32 cellular contexts compared by ENCODE assay signal in the genomic region with DNA sequence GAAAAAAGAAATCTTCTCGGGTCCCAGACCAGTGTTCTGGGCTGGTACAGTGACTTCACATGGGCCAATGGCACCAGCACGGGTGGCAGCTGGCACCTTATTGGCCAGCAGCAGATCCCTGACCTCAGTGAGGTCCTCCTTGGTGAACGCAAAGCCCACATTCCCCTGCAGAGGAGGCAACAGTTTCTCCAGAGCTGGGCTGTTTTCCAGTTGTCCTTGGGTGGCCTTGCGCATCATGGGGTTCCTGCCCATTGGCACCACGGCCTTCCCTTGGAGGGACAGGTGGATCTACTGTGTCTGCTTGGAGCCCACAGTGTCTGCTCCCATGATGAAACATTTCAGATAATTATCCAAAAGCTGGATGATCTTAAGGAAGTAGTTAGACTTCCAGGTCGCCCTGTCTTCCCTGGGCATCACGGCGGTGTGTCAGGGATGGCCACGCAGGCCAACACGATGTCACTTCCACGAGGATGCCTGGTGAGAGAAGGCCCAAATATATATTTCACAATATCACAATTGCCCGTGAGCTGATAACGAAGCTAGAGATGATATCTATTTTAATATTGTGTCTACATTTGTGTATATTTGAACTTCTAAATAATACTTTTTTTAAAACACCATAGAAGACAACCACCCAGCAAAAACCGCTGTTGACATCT.
"Had no signal": no experiment of that assay in that cellular context is flagged by ENCODE, and none has a peak within 500 bp of the region (broad histone marks: within the 10 kb centered on the region; RNA-seq: fewer than 3 reads in every experiment).

No MANE protein-coding gene starts in this region.

- H3K4me1 Mint-ChIP-seq: activated CD4-positive, alpha-beta T cell treated with anti-CD3 and anti-CD28 coated beads, Interleukin-2, amount 10 ng/mL, durations not matched to agents 24 days and 14 days; activated naive CD8-positive, alpha-beta T cell treated with anti-CD3 and anti-CD28 coated beads for 36 hours; activated naive CD8-positive, alpha-beta T cell treated with anti-CD3 and anti-CD28 coated beads, Interleukin-2, amount 50 U/mL, for 24 hours had no signal

- H3K9me3 Mint-ChIP-seq: activated CD4-positive, alpha-beta memory T cell treated with anti-CD3 and anti-CD28 coated beads for 36 hours; activated CD4-positive, alpha-beta T cell treated with anti-CD3 and anti-CD28 coated beads, Interleukin-2, amount 10 ng/mL, durations not matched to agents 24 days and 14 days; activated naive CD4-positive, alpha-beta T cell treated with anti-CD3 and anti-CD28 coated beads for 36 hours; activated naive CD4-positive, alpha-beta T cell treated with anti-CD3 and anti-CD28 coated beads, Interleukin-2, amount 50 U/mL, for 24 hours; activated naive CD8-positive, alpha-beta T cell treated with anti-CD3 and anti-CD28 coated beads for 36 hours; activated naive CD8-positive, alpha-beta T cell treated with anti-CD3 and anti-CD28 coated beads, Interleukin-2, amount 50 U/mL, for 24 hours; activated T-helper 1 cell treated with anti-CD3 and anti-CD28 coated beads, Interleukin-12 subunit alpha, Interleukin-12 subunit beta, Interleukin-2, Interleukin-4 antibody, amounts not matched to agents 30 ng/mL and 10 ng/mL and 1 ng/mL, durations not matched to agents 14 hours and 24 hours and 36 hours; activated T-helper 2 cell treated with anti-CD3 and anti-CD28 coated beads, Interferon-gamma antibody, Interleukin-2, Interleukin-4, amounts not matched to agents 10 μg/mL and 5 μg/mL and 100 μg/mL, durations not matched to agents 14 hours and 24 hours and 36 hours; effector memory CD8-positive, alpha-beta T cell had no signal

- FAIRE-seq: colon had no signal

- H3K27me3 Mint-ChIP-seq: activated CD4-positive, alpha-beta memory T cell treated with anti-CD3 and anti-CD28 coated beads for 36 hours; activated CD4-positive, alpha-beta T cell treated with anti-CD3 and anti-CD28 coated beads for 36 hours; activated CD8-positive, alpha-beta memory T cell treated with anti-CD3 and anti-CD28 coated beads, Interleukin-2, amount 10 ng/mL, durations not matched to agents 7 days and 5 days; activated naive CD4-positive, alpha-beta T cell treated with anti-CD3 and anti-CD28 coated beads, Interleukin-2, amount 50 U/mL, for 24 hours; activated naive CD8-positive, alpha-beta T cell treated with anti-CD3 and anti-CD28 coated beads for 36 hours; activated naive CD8-positive, alpha-beta T cell treated with anti-CD3 and anti-CD28 coated beads, Interleukin-2, amount 50 U/mL, for 24 hours; effector memory CD8-positive, alpha-beta T cell had no signal

- H3K27ac ChIP-seq: adrenal gland, body of pancreas, foreskin keratinocyte had no signal

- H3K36me3 Mint-ChIP-seq: activated CD4-positive, alpha-beta memory T cell treated with anti-CD3 and anti-CD28 coated beads for 36 hours; activated CD8-positive, alpha-beta memory T cell treated with anti-CD3 and anti-CD28 coated beads, Interleukin-2, amount 10 ng/mL, durations not matched to agents 7 days and 5 days; activated naive CD4-positive, alpha-beta T cell treated with anti-CD3 and anti-CD28 coated beads, Interleukin-2, amount 50 U/mL, for 24 hours; activated naive CD8-positive, alpha-beta T cell treated with anti-CD3 and anti-CD28 coated beads for 36 hours had no signal

- H3K27ac Mint-ChIP-seq: activated CD4-positive, alpha-beta memory T cell treated with anti-CD3 and anti-CD28 coated beads for 36 hours; activated CD4-positive, alpha-beta T cell treated with anti-CD3 and anti-CD28 coated beads for 36 hours; activated CD4-positive, alpha-beta T cell treated with anti-CD3 and anti-CD28 coated beads, Interleukin-2, amount 10 ng/mL, durations not matched to agents 24 days and 14 days; activated CD8-positive, alpha-beta memory T cell treated with anti-CD3 and anti-CD28 coated beads, Interleukin-2, amount 10 ng/mL, durations not matched to agents 7 days and 5 days; activated CD8-positive, alpha-beta T cell treated with anti-CD3 and anti-CD28 coated beads, Interleukin-2, amount 10 ng/mL, durations not matched to agents 7 days and 5 days; activated naive CD4-positive, alpha-beta T cell treated with anti-CD3 and anti-CD28 coated beads for 36 hours; activated naive CD4-positive, alpha-beta T cell treated with anti-CD3 and anti-CD28 coated beads, Interleukin-2, amount 50 U/mL, for 24 hours; activated naive CD8-positive, alpha-beta T cell treated with anti-CD3 and anti-CD28 coated beads for 36 hours; activated naive CD8-positive, alpha-beta T cell treated with anti-CD3 and anti-CD28 coated beads, Interleukin-2, amount 50 U/mL, for 24 hours; activated T-helper 1 cell treated with anti-CD3 and anti-CD28 coated beads, Interleukin-12 subunit alpha, Interleukin-12 subunit beta, Interleukin-2, Interleukin-4 antibody, amounts not matched to agents 30 ng/mL and 10 ng/mL and 1 ng/mL, durations not matched to agents 14 hours and 24 hours and 36 hours; activated T-helper 2 cell treated with anti-CD3 and anti-CD28 coated beads, Interferon-gamma antibody, Interleukin-2, Interleukin-4, amounts not matched to agents 10 μg/mL and 5 μg/mL and 100 μg/mL, durations not matched to agents 14 hours and 24 hours and 36 hours; effector memory CD8-positive, alpha-beta T cell had no signal

- ATAC-seq: activated CD4-positive, alpha-beta T cell treated with anti-CD3 and anti-CD28 coated beads for 36 hours; activated CD8-positive, alpha-beta memory T cell treated with anti-CD3 and anti-CD28 coated beads, Interleukin-2, amount 10 ng/mL, durations not matched to agents 7 days and 5 days; activated CD8-positive, alpha-beta T cell treated with anti-CD3 and anti-CD28 coated beads, Interleukin-2, amount 10 ng/mL, durations not matched to agents 7 days and 5 days; activated naive CD8-positive, alpha-beta T cell treated with anti-CD3 and anti-CD28 coated beads, Interleukin-2, amount 50 U/mL, for 24 hours; body of pancreas; effector memory CD8-positive, alpha-beta T cell; foreskin keratinocyte; gastroesophageal sphincter had no signal

- H3K9me3 ChIP-seq: adrenal gland, body of pancreas, esophagus muscularis mucosa, gastroesophageal sphincter had no signal

- H3K36me3 ChIP-seq: adrenal gland, esophagus muscularis mucosa, gastroesophageal sphincter had no signal

- H3K27me3 ChIP-seq: adrenal gland, body of pancreas, esophagus muscularis mucosa, foreskin keratinocyte, gastroesophageal sphincter had no signal

- DNase-seq: activated CD4-positive, alpha-beta memory T cell treated with anti-CD3 and anti-CD28 coated beads for 36 hours; activated CD4-positive, alpha-beta T cell treated with anti-CD3 and anti-CD28 coated beads for 36 hours; activated CD4-positive, alpha-beta T cell treated with anti-CD3 and anti-CD28 coated beads, Interleukin-2, amount 10 ng/mL, durations not matched to agents 24 days and 14 days; activated CD4-positive, CD25-positive, alpha-beta regulatory T cell; activated CD4-positive, CD25-positive, alpha-beta regulatory T cell treated with anti-CD3 and anti-CD28 coated beads, Interleukin-2, amount 50 U/mL, for 72 hours; activated CD8-positive, alpha-beta memory T cell treated with anti-CD3 and anti-CD28 coated beads, Interleukin-2, amount 10 ng/mL, durations not matched to agents 7 days and 5 days; activated CD8-positive, alpha-beta memory T cell treated with anti-CD3 and anti-CD28 coated beads, Interleukin-2, amount 50 U/mL, for 4 hours; activated CD8-positive, alpha-beta T cell treated with anti-CD3 and anti-CD28 coated beads, Interleukin-2, amount 10 ng/mL, durations not matched to agents 7 days and 5 days; activated effector memory CD4-positive, alpha-beta T cell treated with anti-CD3 and anti-CD28 coated beads, Interleukin-2, amount 50 U/mL, for 16 hours; activated naive CD4-positive, alpha-beta T cell treated with anti-CD3 and anti-CD28 coated beads for 36 hours; activated naive CD8-positive, alpha-beta T cell treated with anti-CD3 and anti-CD28 coated beads for 36 hours; activated naive CD8-positive, alpha-beta T cell treated with anti-CD3 and anti-CD28 coated beads, Interleukin-2, amount 50 U/mL, for 24 hours; activated T-cell treated with anti-CD3 and anti-CD28 coated beads, Interleukin-2, amount 50 U/mL, for 1 hour; activated T-cell treated with anti-CD3 and anti-CD28 coated beads, Interleukin-2, amount 50 U/mL, for 48 hours; adrenal gland; amygdala; body of pancreas; caudate nucleus; cortex of kidney; dermis blood vessel endothelial cell; effector CD4-positive, alpha-beta T cell; effector memory CD8-positive, alpha-beta T cell; erythroblast; foreskin keratinocyte; head of caudate nucleus; T-helper 2 cell had no signal

- H3K4me3 ChIP-seq: adrenal gland, body of pancreas, esophagus muscularis mucosa, gastroesophageal sphincter had no signal

- H3K4me3 Mint-ChIP-seq: activated CD4-positive, alpha-beta memory T cell treated with anti-CD3 and anti-CD28 coated beads for 36 hours; activated CD4-positive, alpha-beta T cell treated with anti-CD3 and anti-CD28 coated beads for 36 hours; activated CD4-positive, alpha-beta T cell treated with anti-CD3 and anti-CD28 coated beads, Interleukin-2, amount 10 ng/mL, durations not matched to agents 24 days and 14 days; activated CD8-positive, alpha-beta memory T cell treated with anti-CD3 and anti-CD28 coated beads, Interleukin-2, amount 10 ng/mL, durations not matched to agents 7 days and 5 days; activated CD8-positive, alpha-beta T cell treated with anti-CD3 and anti-CD28 coated beads, Interleukin-2, amount 10 ng/mL, durations not matched to agents 7 days and 5 days; activated naive CD4-positive, alpha-beta T cell treated with anti-CD3 and anti-CD28 coated beads for 36 hours; activated naive CD4-positive, alpha-beta T cell treated with anti-CD3 and anti-CD28 coated beads, Interleukin-2, amount 50 U/mL, for 24 hours; activated naive CD8-positive, alpha-beta T cell treated with anti-CD3 and anti-CD28 coated beads for 36 hours; activated naive CD8-positive, alpha-beta T cell treated with anti-CD3 and anti-CD28 coated beads, Interleukin-2, amount 50 U/mL, for 24 hours; activated T-helper 1 cell treated with anti-CD3 and anti-CD28 coated beads, Interleukin-12 subunit alpha, Interleukin-12 subunit beta, Interleukin-2, Interleukin-4 antibody, amounts not matched to agents 30 ng/mL and 10 ng/mL and 1 ng/mL, durations not matched to agents 14 hours and 24 hours and 36 hours; effector memory CD8-positive, alpha-beta T cell had no signal

- H3K4me1 ChIP-seq: foreskin keratinocyte had no signal
